Comparison of ENCODE assay signal across 9 cellular contexts in genomic region chr18:26190506-26190905, GRCh38. TPM values are rescaled to one million over a fixed set of nuclear protein-coding genes. Genes with fewer than 3 reads are reported as not detected.
DNase-seq lines count a peak whose midpoint lies in the region; ATAC-seq, FAIRE-seq and TF ChIP-seq lines count a peak whose summit lies in the region.
"Had no signal": no experiment of that assay in that cellular context is flagged by ENCODE, and none has a peak within 500 bp of the region (broad histone marks: within the 10 kb centered on the region; RNA-seq: fewer than 3 reads in every experiment).

No MANE protein-coding gene starts in this region.

- peak overlapping the region; percentile 14; the same call in 1 of the 2 replicates for H3K9ac ChIP-seq in OCI-LY3 (ENCODE audit: low read length)
- peak overlapping the region; percentile 45 for H3K9ac ChIP-seq in GM12878 (ENCODE audit: control insufficient read depth, insufficient read depth, low read length)

- H3K9me3 ChIP-seq in OCI-LY3 (ENCODE audit: insufficient read depth, low read length), result no peaks in the 10 kb centered on the region
- H3K9me3 ChIP-seq in GM12878 (replicated peaks; ENCODE audit: control insufficient read depth, insufficient read depth, low read length), result no peaks in the 10 kb centered on the region; the same call in 2 of the 3 replicates

- no peaks in the 10 kb centered on the region for H3K36me3 Mint-ChIP-seq in HFFc6 (ENCODE audit: low read depth)
- H3K36me3 Mint-ChIP-seq: brain had no signal

- peak; percentile 94 for ATAC-seq in GM12878

- H3K27me3 Mint-ChIP-seq in HFFc6 (ENCODE audit: insufficient read depth), result no peaks in the 10 kb centered on the region
- H3K27me3 Mint-ChIP-seq: brain had no signal

- H3K9me3 Mint-ChIP-seq in HFFc6, result no peaks in the 10 kb centered on the region

- H3K4me1 Mint-ChIP-seq in HFFc6 (ENCODE audit: low read depth), result no peaks in the 10 kb centered on the region
- H3K4me1 Mint-ChIP-seq: brain had no signal

- FAIRE-seq in GM12891 (lab: Jason Lieb, UNC) (peak; percentile 93), GM12878 (lab: Jason Lieb, UNC) (peak; percentile 69)

- TF ChIP-seq POLR2A in GM12891 (IDR thresholded peaks at IDR 0.05; ENCODE audit: low read depth, low read length) (no peak), GM12878 (IDR thresholded peaks at IDR 0.05; ENCODE audit: low read depth, low read length) (0 out of 2 replicates have a peak, but pooled peaks have one; percentile 38)

- RAD21 ChIA-PET in GM12878 (lab: Charles Lee; ENCODE audit: unreplicated experiment), result interaction anchor here (1.1 to 2.1 kb wide), 10 partner anchors 9 to 101 kb away, joined by 3 to 10 read pairs (median 6); partner anchors contain the start of genes SS18 and TAF4B

- no peak overlapping the region for H3K27ac Mint-ChIP-seq in HFFc6
- H3K27ac Mint-ChIP-seq: brain had no signal

- H3K27me3 ChIP-seq in OCI-LY3 (ENCODE audit: low read depth, low read length), result no peaks in the 10 kb centered on the region
- no peaks in the 10 kb centered on the region for H3K27me3 ChIP-seq in GM12878 (replicated peaks in 1 of 2; ENCODE audit: control insufficient read depth in 2 of 2, insufficient read depth in 2 of 2, low read length in 1 of 2)

- intact Hi-C loops in GM12878 (cut with micrococcal nuclease; ENCODE audit: unreplicated experiment), result loop anchor here (5.0 kb wide), 1 partner anchor 98 kb away; the partner anchor contains the start of gene SS18

- peak in 1 of 2 experiments; percentile 30; a peak in 1 of 4 replicates for TF ChIP-seq EP300 in GM12878 (IDR thresholded peaks at IDR 0.05; ENCODE audit: borderline replicate concordance in 1 of 2, control insufficient read depth in 1 of 2, low read depth in 2 of 2, low read length in 2 of 2)

- TF ChIP-seq CTCF in HFFc6 (IDR thresholded peaks at IDR 0.05) (no peak), OCI-LY3 (IDR thresholded peaks at IDR 0.05; ENCODE audit: low read depth, low read length) (no peak), GM12878 (IDR thresholded peaks at IDR 0.05 in 2 of 3, conservative IDR thresholded peaks at IDR 0.05 in 1 of 3; ENCODE audit: control insufficient read depth in 2 of 3, extremely low read depth in 1 of 3, insufficient read depth in 1 of 3, low read depth in 3 of 3, low read length in 3 of 3) (no peak)

- POLR2A ChIA-PET in GM12878 (lab: Charles Lee), result interaction anchor here (0.5 to 1.5 kb wide), 4 partner anchors 13 to 118 kb away, joined by 3 to 6 read pairs (median 4); partner anchors contain the start of gene TAF4B

- H3K36me3 ChIP-seq in OCI-LY3 (replicated peaks; ENCODE audit: low read depth, low read length) (no peaks in the 10 kb centered on the region), GM12878 (ENCODE audit: control insufficient read depth in 2 of 2, insufficient read depth in 2 of 2, low read length in 1 of 2) (no peaks in the 10 kb centered on the region)

- SMC1A ChIA-PET in GM12878 (lab: Charles Lee; ENCODE audit: uncharacterized antibody, unreplicated experiment), result interaction anchor here (0.7 to 4.3 kb wide), 12 partner anchors 9 to 112 kb away, joined by 3 to 40 read pairs (median 4); no protein-coding TSS in a partner anchor

- 0 out of 2 replicates have a peak overlapping the region, but pooled peaks have one; percentile 44 for H2AFZ ChIP-seq in OCI-LY3 (ENCODE audit: low read depth, low read length)
- H2AFZ ChIP-seq in GM12878 (ENCODE audit: control insufficient read depth, low read depth, low read length), result peak overlapping the region; percentile 72

- H3K27ac ChIP-seq in OCI-LY3 (ENCODE audit: low read length) (no peak overlapping the region), GM12878 (ENCODE audit: control insufficient read depth, insufficient read depth) (peak overlapping the region; percentile 77)

- CTCF ChIA-PET in GM12878 (lab: Yijun Ruan, JAX), result interaction anchor here (0.7 to 6.1 kb wide), 6 partner anchors 9 to 193 kb away, joined by 3 to 34 read pairs (median 3); no protein-coding TSS in a partner anchor

- WGBS in GM12878 (ENCODE audit: insufficient coverage, insufficient replicate concordance, low lambda C conversion rate, missing lambda C conversion rate), result 2% methylated on average over 8 of the region's 8 CpGs

- H3K4me3 ChIP-seq in OCI-LY3 (ENCODE audit: low read length) (peak overlapping the region; percentile 66), GM12878 (peak overlapping the region; percentile 58)

- peaks cover 12% of the 10 kb centered on the region for H3K4me1 ChIP-seq in OCI-LY3 (ENCODE audit: low read length)
- peaks cover 12% of the 10 kb centered on the region for H3K4me1 ChIP-seq in GM12878 (ENCODE audit: control insufficient read depth, insufficient read depth, low read length)

- H3K4me3 Mint-ChIP-seq in HFFc6, result peak overlapping the region; percentile 75; the same call in 1 of the 2 replicates
- H3K4me3 Mint-ChIP-seq: brain had no signal

- in situ Hi-C loops in GM12878 (cut with MboI), result no loop called here

- no TSS peak for BruUV-seq in GM12878 (replicated peaks; lab: Mats Ljungman, UMichigan)

- H3K4me2 ChIP-seq in OCI-LY3 (ENCODE audit: low read length), result peak overlapping the region; percentile 59
- peak overlapping the region; percentile 81 for H3K4me2 ChIP-seq in GM12878 (ENCODE audit: control insufficient read depth, insufficient read depth)

- DNase-seq in GM12891 (ENCODE audit: insufficient read length, low spot score) (no peak), HFFc6 (no peak), GM12878 (ENCODE audit: low read depth, low spot score) (peak; percentile 74), NCI-H1694 treated with DMSO at 0.1 percent for 48 hours (lab: John Stamatoyannopoulos, UW) (no peak), occipital lobe (lab: John Stamatoyannopoulos, UW) (no peak), DMS114 treated with DMSO at 0.1 percent for 48 hours (lab: John Stamatoyannopoulos, UW; ENCODE audit: unreplicated experiment) (no peak), NCI-H2081 (lab: John Stamatoyannopoulos, UW) (no peak)

- H3K79me2 ChIP-seq in OCI-LY3 (ENCODE audit: low read length), result no peaks in the 10 kb centered on the region
- H3K79me2 ChIP-seq in GM12878 (ENCODE audit: control insufficient read depth, insufficient read depth, low read length), result no peaks in the 10 kb centered on the region

- no peak for TF ChIP-seq RAD21 in GM12878 (IDR thresholded peaks at IDR 0.05; ENCODE audit: insufficient read depth, low read depth, low read length)

- H4K20me1 ChIP-seq in OCI-LY3 (ENCODE audit: insufficient read depth, low read length) (no peaks in the 10 kb centered on the region), GM12878 (ENCODE audit: control insufficient read depth, insufficient read depth) (no peaks in the 10 kb centered on the region)

TF ChIP-seq in GM12891, 5 proteins besides CTCF, POLR2A, EP300 and RAD21:
- TF ChIP-seq PAX5 (IDR thresholded peaks at IDR 0.05; ENCODE audit: insufficient read depth, low read length, severe bottlenecking), result peak; percentile 94
- no peak for TF ChIP-seq SPI1 (IDR thresholded peaks at IDR 0.05; ENCODE audit: low read depth, low read length)
TF ChIP-seq in GM12891: peak in this region for 1.

RNA-seq across cellular contexts. Expression of gene TAF4B, which starts 35.7 kb away (rescaled TPM):
- polyA plus RNA-seq in GM12891 (2012; ENCODE audit: low read depth, missing spikeins), result 4.7 TPM
- 1 to 10 TPM in 5 of 6 experiments, under 1 TPM in 1; 0.94 to 2.2 (median 1.3) TPM for total RNA-seq in HFFc6 (2021; fragmentation: NEBNext Ultra II Directional; extraction: Animal tissue kit (Norgen Biotek cat#: 25700))
- 88.3 and 97.5 TPM in 2 replicates for total RNA-seq in GM12878 (2013; cell fraction: nucleolus; rRNA removed)
- total RNA-seq in GM12878 (2014; rRNA removed) (13.8 and 15.2 TPM in 2 replicates), GM12878 (2014; rRNA removed; fragmentation: Illumina TruSeq; extraction: Trizol) (15.0 and 15.7 TPM in 2 replicates), GM12878 (2021) (11.4 and 12.3 TPM in 2 replicates), occipital lobe (4.7 TPM)
- polyA plus RNA-seq in GM12878 (2011; ENCODE audit: low read depth), result 4.5 TPM
- polyA plus RNA-seq in GM12878 (2011; rRNA removed) (14.3 and 18.5 TPM in 2 replicates), GM12878 (2014; fragmentation: Illumina TruSeq; extraction: Trizol) (12.8 and 16.6 TPM in 2 replicates), GM12878 (2014; fragmentation: Nextera tagmentation; extraction: Ambion mirVana) (1 to 10 TPM; 2.3 to 4.4 TPM), GM12878 (2014; rRNA removed) (7.7 and 8.4 TPM in 2 replicates), GM12878 (2016; fragmentation: Nextera tagmentation; extraction: Ambion mirVana) (10 to 100 TPM; 12.0 TPM)
- polyA plus RNA-seq in GM12878 (2011; cell fraction: cytosol; rRNA removed), result 7.7 and 8.4 TPM in 2 replicates
- 8.8 and 10.4 TPM in 2 replicates for polyA plus RNA-seq in GM12878 (2011; cell fraction: nucleus; rRNA removed)
- polyA plus RNA-seq in GM12878 (2012), result 6.9 and 8.5 TPM in 2 replicates
- 22.3 TPM in 2 replicates for polyA minus RNA-seq in GM12878 (2011; rRNA and poly(A)+ RNA removed)
- polyA minus RNA-seq in GM12878 (2011; cell fraction: cytosol; rRNA and poly(A)+ RNA removed), result 7.5 TPM in 2 replicates
- 23.8 and 36.5 TPM in 2 replicates for polyA minus RNA-seq in GM12878 (2011; cell fraction: nucleus; rRNA and poly(A)+ RNA removed)

RNA-seq across cellular contexts. Expression of gene PSMA8, which starts 56.8 kb away (rescaled TPM):
- polyA plus RNA-seq in GM12891 (2012; ENCODE audit: low read depth, missing spikeins), result 4.3 TPM
- not detected for total RNA-seq in HFFc6 (2021; fragmentation: NEBNext Ultra II Directional; extraction: Animal tissue kit (Norgen Biotek cat#: 25700))
- total RNA-seq in GM12878 (2013; cell fraction: nucleolus; rRNA removed), result not detected in 2 replicates
- total RNA-seq in GM12878 (2014; rRNA removed) (not detected in 2 replicates), GM12878 (2014; rRNA removed; fragmentation: Illumina TruSeq; extraction: Trizol) (not detected in 2 replicates), GM12878 (2021) (not detected in 2 replicates), occipital lobe (not detected)
- not detected for polyA plus RNA-seq in GM12878 (2011; ENCODE audit: low read depth)
- polyA plus RNA-seq in GM12878 (2011; rRNA removed) (0.13 and 0.15 TPM in 2 replicates), GM12878 (2014; fragmentation: Illumina TruSeq; extraction: Trizol) (0.07 TPM in 1 of 2 replicates, not detected in the other), GM12878 (2014; fragmentation: Nextera tagmentation; extraction: Ambion mirVana) (under 1 TPM; 0.07 to 0.11 TPM), GM12878 (2014; rRNA removed) (not detected in 2 replicates), GM12878 (2016; fragmentation: Nextera tagmentation; extraction: Ambion mirVana) (not detected)
- polyA plus RNA-seq in GM12878 (2011; cell fraction: cytosol; rRNA removed), result not detected in 2 replicates
- polyA plus RNA-seq in GM12878 (2011; cell fraction: nucleus; rRNA removed), result not detected in 2 replicates
- polyA plus RNA-seq in GM12878 (2012), result 0.16 TPM in 1 of 2 replicates, not detected in the other
- polyA minus RNA-seq in GM12878 (2011; rRNA and poly(A)+ RNA removed), result not detected in 2 replicates
- polyA minus RNA-seq in GM12878 (2011; cell fraction: cytosol; rRNA and poly(A)+ RNA removed), result not detected in 2 replicates
- not detected in 2 replicates for polyA minus RNA-seq in GM12878 (2011; cell fraction: nucleus; rRNA and poly(A)+ RNA removed)
